Comparison of ENCODE assay signal across 8 cellular contexts in the genomic region with DNA sequence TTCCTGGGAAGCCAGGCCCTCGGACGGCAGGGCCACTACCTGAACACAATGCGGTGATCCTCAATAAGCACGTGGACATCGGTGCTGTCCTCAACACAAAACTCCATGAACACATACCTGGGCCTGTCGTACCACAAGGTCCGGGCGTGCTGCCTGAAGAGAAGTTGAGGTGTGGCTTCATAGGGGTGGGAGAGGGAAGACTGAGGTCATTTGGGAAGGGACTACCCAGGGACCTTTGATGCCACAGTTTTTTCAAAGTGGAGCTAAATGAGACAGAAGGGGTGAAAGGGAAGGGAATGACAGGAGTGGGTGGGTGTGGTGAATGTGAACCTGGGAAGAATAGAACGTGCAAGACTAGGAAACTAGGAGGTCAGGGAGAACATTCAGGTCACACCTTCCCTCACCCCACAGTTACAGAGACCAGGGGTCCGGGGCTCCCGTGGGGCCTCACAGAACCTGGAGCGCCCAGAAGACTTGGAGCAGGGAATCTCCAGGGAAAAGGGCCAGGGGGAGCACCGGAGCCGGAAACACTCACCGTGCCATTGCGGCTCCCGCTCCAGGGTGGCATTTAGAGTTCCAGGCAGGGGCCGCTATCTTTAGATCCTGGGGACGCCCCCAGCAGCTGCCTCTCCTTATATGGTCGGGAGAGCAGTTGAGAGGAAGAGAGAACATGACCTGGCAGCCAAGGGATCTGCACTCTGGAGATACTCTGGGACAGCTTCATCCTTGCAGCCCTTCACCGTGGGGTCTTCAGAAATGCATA. TPM values are rescaled to one million over a fixed set of nuclear protein-coding genes. Genes with fewer than 3 reads are reported as not detected.
A peak's percentile ranks its signal among the peaks of the same experiment; 100 is the strongest.
DNase-seq lines count a peak whose midpoint lies in the region; ATAC-seq and TF ChIP-seq lines count a peak whose summit lies in the region.

PTGES3L (minus strand) TSS at position 570 of the 763 bp plus-strand sequence; CDS start at position 543, 27 bp downstream.

- WGBS in esophagus muscularis mucosa = 24% methylated on average over 20 of the region's 21 CpGs

- no peaks in the 10 kb centered on the region for H3K27me3 ChIP-seq in esophagus muscularis mucosa
- H3K27me3 ChIP-seq in naive thymus-derived CD4-positive, alpha-beta T cell (ENCODE audit: control insufficient read depth in 2 of 2, insufficient read depth in 2 of 2, low read length in 2 of 2) = no peaks in the 10 kb centered on the region

- H3K36me3 Mint-ChIP-seq in WTC11 = peaks cover 7% of the 10 kb centered on the region
- H3K36me3 Mint-ChIP-seq in naive thymus-derived CD4-positive, alpha-beta T cell = peaks cover 0 to 7% (median 0%) of the 10 kb centered on the region in 5 donors

- no peaks in the 10 kb centered on the region for H3K9me3 ChIP-seq in esophagus muscularis mucosa
- no peaks in the 10 kb centered on the region for H3K9me3 ChIP-seq in naive thymus-derived CD4-positive, alpha-beta T cell (ENCODE audit: control insufficient read depth in 2 of 3, low read length in 3 of 3)

- H3K27ac Mint-ChIP-seq in WTC11 = peak within 1 kb of the TSS; percentile 97
- H3K27ac Mint-ChIP-seq in naive thymus-derived CD4-positive, alpha-beta T cell = peak within 1 kb of the TSS; percentile 83 to 98 (median 94)

- TF ChIP-seq CTCF in WTC11 (IDR thresholded peaks at IDR 0.05) (no peak), esophagus muscularis mucosa (IDR thresholded peaks at IDR 0.05) (peak in 1 of 3 experiments; percentile 9)

- peak; percentile 53 for DNase-seq in COLO668 (lab: John Stamatoyannopoulos, UW; ENCODE audit: unreplicated experiment)
- DNase-seq in NCI-H2029 treated with DMSO at 0.1 percent for 48 hours (lab: John Stamatoyannopoulos, UW) = peak; percentile 41
- DNase-seq in WTC11 (ENCODE audit: low spot score) = peak; percentile 56
- DNase-seq in esophagus muscularis mucosa (ENCODE audit: extremely low spot score) = no peak
- peak in 3 of 9 donors; percentile 12 to 34 (median 24) for DNase-seq in naive thymus-derived CD4-positive, alpha-beta T cell

- no peaks in the 10 kb centered on the region for H3K9me3 Mint-ChIP-seq in WTC11
- H3K9me3 Mint-ChIP-seq in naive thymus-derived CD4-positive, alpha-beta T cell = no peaks in the 10 kb centered on the region

- H3K4me1 ChIP-seq in esophagus muscularis mucosa = peaks cover 19 to 42% (median 33%) of the 10 kb centered on the region in 4 donors
- H3K4me1 ChIP-seq in naive thymus-derived CD4-positive, alpha-beta T cell (ENCODE audit: control insufficient read depth in 2 of 2, insufficient read depth in 2 of 2, low read length in 2 of 2) = peaks cover 4 to 16% of the 10 kb centered on the region in 2 donors

- peaks cover 20% of the 10 kb centered on the region for H3K4me1 Mint-ChIP-seq in WTC11
- H3K4me1 Mint-ChIP-seq in naive thymus-derived CD4-positive, alpha-beta T cell = peaks cover 25 to 42% (median 32%) of the 10 kb centered on the region in 7 donors

- peak within 1 kb of the TSS; percentile 85 to 93 (median 88) for H3K27ac ChIP-seq in esophagus muscularis mucosa (replicated peaks in 1 of 4)
- peak within 1 kb of the TSS; percentile 84 for H3K27ac ChIP-seq in naive thymus-derived CD4-positive, alpha-beta T cell (ENCODE audit: low read depth, low read length)

- CTCF ChIA-PET in WTC11 (lab: Charles Lee) = interaction anchor here (1.0 to 2.1 kb wide), 2 partner anchors 18 to 329 kb away, joined by 3 to 14 read pairs; partner anchors contain the start of gene RPL27
- CTCF ChIA-PET in naive thymus-derived CD4-positive, alpha-beta T cell (lab: Charles Lee) = no interaction called here

- POLR2A ChIA-PET in WTC11 (lab: Charles Lee) = interaction anchor here (1.1 kb wide), 1 partner anchor 18 kb away, joined by 5 read pairs; no protein-coding TSS in a partner anchor
- POLR2A ChIA-PET in naive thymus-derived CD4-positive, alpha-beta T cell (lab: Charles Lee) = interaction anchor here (0.5 to 1.3 kb wide), 5 partner anchors 11 to 1013 kb away, joined by 3 to 5 read pairs (median 4); partner anchors contain the start of genes CNP, RAMP2 and RPL27

- peak; percentile 28 for ATAC-seq in GM21737 (IDR thresholded peaks at IDR 0.05; ENCODE audit: unreplicated experiment)
- ATAC-seq in WTC11 = peak; percentile 75
- ATAC-seq in naive thymus-derived CD4-positive, alpha-beta T cell = peak; percentile 34
- no peak for ATAC-seq in GM18505 (IDR thresholded peaks at IDR 0.05; ENCODE audit: unreplicated experiment)
- ATAC-seq in GM21786 (IDR thresholded peaks at IDR 0.05; ENCODE audit: unreplicated experiment) = no peak

- no peak for TF ChIP-seq EP300 in esophagus muscularis mucosa (IDR thresholded peaks at IDR 0.05)

- peaks cover 0 to 6% (median 2%) of the 10 kb centered on the region in 4 donors for H3K36me3 ChIP-seq in esophagus muscularis mucosa
- no peaks in the 10 kb centered on the region for H3K36me3 ChIP-seq in naive thymus-derived CD4-positive, alpha-beta T cell (ENCODE audit: control insufficient read depth in 2 of 3, insufficient read depth in 3 of 3, low read length in 3 of 3)

- TF ChIP-seq POLR2A in esophagus muscularis mucosa (IDR thresholded peaks at IDR 0.05; ENCODE audit: low read depth) (no peak), GM18505 (IDR thresholded peaks at IDR 0.05; ENCODE audit: borderline replicate concordance, extremely low read depth, insufficient read depth, insufficient read length) (no peak)

- H3K27me3 Mint-ChIP-seq in WTC11 (ENCODE audit: low read depth) = peaks cover 4% of the 10 kb centered on the region; the same call in 1 of the 2 replicates
- no peaks in the 10 kb centered on the region for H3K27me3 Mint-ChIP-seq in naive thymus-derived CD4-positive, alpha-beta T cell

- intact Hi-C loops in esophagus muscularis mucosa (cut with DNase I) = no loop called here
- intact Hi-C loops in naive thymus-derived CD4-positive, alpha-beta T cell (cut with micrococcal nuclease) = loop anchor here (1.0 to 2.0 kb wide), 8 partner anchors 15 to 504 kb away; partner anchors contain the start of genes AARSD1 (in 2 of the 2), RPL27 (in 2 of the 2), BECN1 (in 1 of the 2) and DHX8 (in 1 of the 2)

- peak within 1 kb of the TSS; percentile 99 for H3K4me3 Mint-ChIP-seq in WTC11
- peak within 1 kb of the TSS; percentile 96 to 99 (median 98) for H3K4me3 Mint-ChIP-seq in naive thymus-derived CD4-positive, alpha-beta T cell

- peak within 1 kb of the TSS; percentile 83 to 100 (median 92) for H3K4me3 ChIP-seq in esophagus muscularis mucosa
- H3K4me3 ChIP-seq in naive thymus-derived CD4-positive, alpha-beta T cell (ENCODE audit: low read length) = peak within 1 kb of the TSS; percentile 81

TF ChIP-seq in WTC11, 78 proteins besides CTCF, POLR2A, EP300 and RAD21:
- peak; percentile 39; the same call in 1 of the 2 replicates for TF ChIP-seq ZNF423 (CRISPR knock-in tag; IDR thresholded peaks at IDR 0.05)
- no peak for TF ChIP-seq ZNF671 (CRISPR knock-in tag; IDR thresholded peaks at IDR 0.05)
- peak; percentile 12; the same call in 1 of the 2 replicates for TF ChIP-seq SP1 (CRISPR knock-in tag; conservative IDR thresholded peaks at IDR 0.05)
- peak; percentile 62 for TF ChIP-seq PRDM15 (CRISPR knock-in tag; IDR thresholded peaks at IDR 0.05)
- 0 out of 2 replicates have a peak, but pooled peaks have one; percentile 9 for TF ChIP-seq ETV6 (CRISPR knock-in tag; IDR thresholded peaks at IDR 0.05)
- TF ChIP-seq RELA (CRISPR knock-in tag; IDR thresholded peaks at IDR 0.05; ENCODE audit: borderline replicate concordance) = no peak

RNA-seq across cellular contexts. Expression of gene PTGES3L, which starts in this region (rescaled TPM):
- 1.8 to 2.5 TPM (median 2.1 TPM) in 3 replicates for total RNA-seq in WTC11 (2021)
- total RNA-seq in esophagus muscularis mucosa = 10 to 100 TPM in 3 of 4 donors, 1 to 10 TPM in 1; 7.8 to 18.3 (median 13.1) TPM
- under 1 TPM in 2 of 5 experiments, not detected in 3; 0.69 to 0.94 TPM for total RNA-seq in naive thymus-derived CD4-positive, alpha-beta T cell
- polyA plus RNA-seq in naive thymus-derived CD4-positive, alpha-beta T cell = not detected

Comparison
In these comparisons a context has a peak if more than half of its experiments do, and no peak if none do; other contexts are left out.
1. Peak in ATAC-seq, H3K4me3 ChIP-seq and H3K27ac ChIP-seq in naive thymus-derived CD4-positive, alpha-beta T cell; RNA of the gene not detected or under 1 TPM.
2. ATAC-seq: peak in GM21737 (single experiment) and WTC11 (single experiment); none in GM18505 (single experiment) and GM21786 (single experiment).